8 cellular contexts compared by ENCODE assay signal in genomic region chr13:99981115-99982020, GRCh38. TPM values are rescaled to one million over a fixed set of nuclear protein-coding genes. Genes with fewer than 3 reads are reported as not detected.
DNase-seq lines count a peak whose midpoint lies in the region; ATAC-seq, FAIRE-seq and TF ChIP-seq lines count a peak whose summit lies in the region.

TSS of gene ZIC2 (plus strand) at chr13:99981784. CDS start at chr13:99982065, 281 bp downstream.

- POLR2A ChIA-PET in activated B cell treated with CpG ODN at 0.5 μM for 24 hours (lab: Charles Lee), result interaction anchor here (0.7 to 1.1 kb wide), 2 partner anchors 10 to 107 kb away, joined by 3 read pairs; partner anchors contain the start of gene PCCA

- H3K27ac Mint-ChIP-seq in activated B cell treated with CpG ODN at 0.5 μM for 24 hours, result peak within 1 kb of the TSS; percentile 41

- no peak for TF ChIP-seq CTCF in activated B cell treated with CpG ODN at 0.5 μM for 24 hours (IDR thresholded peaks at IDR 0.05)

- CTCF ChIA-PET in activated B cell treated with CpG ODN at 0.5 μM for 24 hours (lab: Charles Lee), result no interaction called here

- H3K4me3 Mint-ChIP-seq in activated B cell treated with CpG ODN at 0.5 μM for 24 hours, result peak within 1 kb of the TSS; percentile 61

- H3K9me3 Mint-ChIP-seq in activated B cell treated with CpG ODN at 0.5 μM for 24 hours, result peaks cover 7% of the 10 kb centered on the region

- peaks cover 2% of the 10 kb centered on the region for H3K4me1 Mint-ChIP-seq in activated B cell treated with CpG ODN at 0.5 μM for 24 hours

- intact Hi-C loops in activated B cell treated with CpG ODN at 0.5 μM for 24 hours (cut with micrococcal nuclease), result loop anchor here (2.0 to 5.0 kb wide), 2 partner anchors 13 to 324 kb away; no protein-coding TSS in a partner anchor
- intact Hi-C loops in posterior vena cava (cut with DNase I), result loop anchor here in 1 of 2 donors (5.0 kb wide), 1 partner anchor 374 kb away; the partner anchor contains the start of gene CLYBL

- FAIRE-seq in frontal cortex (lab: Jason Lieb, UNC), result no peak

- peak; percentile 28 for DNase-seq in NCI-H2029 (lab: John Stamatoyannopoulos, UW)
- no peak for DNase-seq in NCI-H2029 treated with DMSO at 0.1 percent for 48 hours (lab: John Stamatoyannopoulos, UW)
- peak; percentile 89 for DNase-seq in NCI-H1092 (lab: John Stamatoyannopoulos, UW)
- DNase-seq in activated B cell treated with CpG ODN at 0.5 μM for 24 hours, result no peak
- peak; percentile 62 to 63 for DNase-seq in frontal cortex (ENCODE audit: low spot score in 2 of 2)
- peak; percentile 80 for DNase-seq in posterior vena cava (ENCODE audit: low spot score)
- DNase-seq in GM19238 (ENCODE audit: insufficient read length, low spot score), result no peak

- peaks cover 5% of the 10 kb centered on the region for H3K36me3 Mint-ChIP-seq in activated B cell treated with CpG ODN at 0.5 μM for 24 hours (ENCODE audit: low read depth)

- ATAC-seq in activated B cell treated with CpG ODN at 0.5 μM for 24 hours (ENCODE audit: low read depth), result peak; percentile 29
- no peak for ATAC-seq in GM18861 (IDR thresholded peaks at IDR 0.05; ENCODE audit: unreplicated experiment)

- H3K27me3 Mint-ChIP-seq in activated B cell treated with CpG ODN at 0.5 μM for 24 hours, result peaks cover 54% of the 10 kb centered on the region

RNA-seq across cellular contexts. Expression of gene ZIC2, which starts in this region (rescaled TPM):
- total RNA-seq in activated B cell treated with CpG ODN at 0.5 μM for 24 hours, result not detected in 2 replicates
- 2.4 TPM for total RNA-seq in frontal cortex
- under 1 TPM in 1 of 2 donors, not detected in 1; 0.10 TPM for total RNA-seq in posterior vena cava

Comparison
In these comparisons a context has a peak if more than half of its experiments do, and no peak if none do; other contexts are left out.
1. DNase-seq: peak in NCI-H2029 (single experiment), NCI-H1092 (single experiment) and frontal cortex (2 of 2); none in NCI-H2029 treated with DMSO at 0.1 percent for 48 hours (single experiment), activated B cell treated with CpG ODN at 0.5 μM for 24 hours (single experiment) and GM19238 (single experiment).
2. Peak in ATAC-seq in activated B cell treated with CpG ODN at 0.5 μM for 24 hours; RNA of the gene not detected or under 1 TPM.
3. Peak in DNase-seq in posterior vena cava; RNA of the gene not detected or under 1 TPM.